ENCODE assay signal across 20 cellular contexts in genomic region chr17:28170771-28171170, GRCh38.
A peak's percentile ranks its signal among the peaks of the same experiment; 100 is the strongest.
DNase-seq lines count a peak whose midpoint lies in the region; ATAC-seq, FAIRE-seq and TF ChIP-seq lines count a peak whose summit lies in the region.
"Had no signal": no experiment of that assay in that cellular context is flagged by ENCODE, and none has a peak within 500 bp of the region (broad histone marks: within the 10 kb centered on the region; RNA-seq: fewer than 3 reads in every experiment).

No MANE protein-coding gene starts in this region.

- H3K4me1 ChIP-seq in GM23248 (ENCODE audit: insufficient read depth) (peaks cover 27% of the 10 kb centered on the region), SJSA1 (replicated peaks) (peaks cover 45% of the 10 kb centered on the region), H1 (replicated peaks in 1 of 4; ENCODE audit: control insufficient read depth in 3 of 4, insufficient read depth in 4 of 4, low read length in 3 of 4) (peaks cover 4 to 26% (median 19%) of the 10 kb centered on the region in 4 experiments; a peak in 5 of 7 replicates)

- H3K79me1 ChIP-seq in H1 (ENCODE audit: low read depth, low read length): no peaks in the 10 kb centered on the region

- no peaks in the 10 kb centered on the region for H3K9me3 ChIP-seq in GM23248 (ENCODE audit: low read depth)
- H3K9me3 ChIP-seq in SJSA1 (replicated peaks): no peaks in the 10 kb centered on the region
- H3K9me3 ChIP-seq in H1 (ENCODE audit: insufficient read depth in 2 of 2, low read depth in 1 of 2, low read length in 1 of 2): no peaks in the 10 kb centered on the region

- no peaks in the 10 kb centered on the region for H3K23me2 ChIP-seq in H1 (ENCODE audit: low read depth, low read length)

- H2BK15ac ChIP-seq in H1 (ENCODE audit: low read length): no peak overlapping the region

- H2BK12ac ChIP-seq in H1 (ENCODE audit: low read depth, low read length): no peak overlapping the region

- H3K9ac ChIP-seq in GM23248: no peak overlapping the region
- H3K9ac ChIP-seq in H1 (replicated peaks in 1 of 4; ENCODE audit: extremely low read depth in 1 of 4, low read depth in 3 of 4, low read length in 3 of 4): no peak overlapping the region

- no peak overlapping the region for H4K8ac ChIP-seq in H1 (ENCODE audit: extremely low read depth, insufficient read depth, low read length)

- TF ChIP-seq POLR2A in H1 (IDR thresholded peaks at IDR 0.05; ENCODE audit: control extremely low read depth in 1 of 2, low read depth in 2 of 2, low read length in 2 of 2): no peak

- H3K4me3 Mint-ChIP-seq in osteocyte (ENCODE audit: unreplicated experiment): no peak overlapping the region
- H3K4me3 Mint-ChIP-seq: B cell; CD8-positive, alpha-beta memory T cell had no signal

- H4K5ac ChIP-seq in H1 (ENCODE audit: insufficient read length, low read depth, low read length): no peak overlapping the region

- DNase-seq in GM23248: peak; percentile 13
- DNase-seq in SJSA1 (ENCODE audit: low read depth in 1 of 2, low spot score in 2 of 2): peak in 1 of 2 experiments; percentile 34
- DNase-seq in H1 (ENCODE audit: low read depth in 1 of 2, low spot score in 2 of 2): no peak
- no peak for DNase-seq in osteocyte (ENCODE audit: extremely low spot score, unreplicated experiment)
- DNase-seq in NCI-H748 (lab: John Stamatoyannopoulos, UW; ENCODE audit: unreplicated experiment): no peak
- DNase-seq in foreskin melanocyte: no peak
- DNase-seq: CD8-positive, alpha-beta memory T cell; DND-41; KBM-7; NCI-H1048; NCI-H146; NCI-H2107; NCI-H226; NCI-H526 treated with DMSO at 0.1 percent for 48 hours; NK-92 treated with Interleukin-12 subunit alpha and Interleukin-12 subunit beta, amount 100 ng/mL, for 24 hours; PC-3 had no signal

- H3K27ac ChIP-seq in GM23248 (0 out of 2 replicates have a peak overlapping the region, but pooled peaks have one; percentile 8), SJSA1 (peak overlapping the region; percentile 75), H1 (ENCODE audit: low read depth, low read length) (0 out of 2 replicates have a peak overlapping the region, but pooled peaks have one; percentile 33)

- H3K4me2 ChIP-seq in GM23248 (ENCODE audit: unreplicated experiment) (peak overlapping the region; percentile 16), H1 (ENCODE audit: insufficient read depth in 1 of 2, low read depth in 2 of 2, low read length in 2 of 2) (no peak overlapping the region)

- peaks cover 19% of the 10 kb centered on the region; the same call in 1 of the 2 replicates for H3K36me3 ChIP-seq in GM23248 (ENCODE audit: low read depth)
- peaks cover 43% of the 10 kb centered on the region for H3K36me3 ChIP-seq in SJSA1
- peaks cover 3 to 10% (median 8%) of the 10 kb centered on the region in 4 experiments; a peak in 3 of 8 replicates for H3K36me3 ChIP-seq in H1 (ENCODE audit: control insufficient read depth in 2 of 4, insufficient read depth in 4 of 4, low read length in 3 of 4)

- H4K91ac ChIP-seq in H1 (replicated peaks; ENCODE audit: insufficient read length, low read length): no peak overlapping the region

- FAIRE-seq in H1 (lab: Jason Lieb, UNC): peak; percentile 7
- FAIRE-seq: H54 had no signal

- no peak overlapping the region for H3K56ac ChIP-seq in H1 (replicated peaks; ENCODE audit: insufficient read length, low read depth, low read length)

- peaks cover 14% of the 10 kb centered on the region; the same call in 1 of the 2 replicates for H3F3A ChIP-seq in GM23248 (ENCODE audit: insufficient read depth)

- H3K79me2 ChIP-seq in GM23248 (ENCODE audit: insufficient read depth): no peaks in the 10 kb centered on the region
- H3K79me2 ChIP-seq in H1 (ENCODE audit: control insufficient read depth in 1 of 2, insufficient read depth in 2 of 2, low read length in 2 of 2): no peaks in the 10 kb centered on the region

- H2BK20ac ChIP-seq in H1 (ENCODE audit: low read length): no peak overlapping the region

- no peak overlapping the region for H3K18ac ChIP-seq in H1 (ENCODE audit: extremely low read depth, low read length)

- in situ Hi-C loops in GM23248 (cut with MboI): no loop called here

- no peaks in the 10 kb centered on the region for H3K27me3 ChIP-seq in GM23248 (replicated peaks; ENCODE audit: insufficient read depth)
- H3K27me3 ChIP-seq in SJSA1 (replicated peaks): no peaks in the 10 kb centered on the region
- no peaks in the 10 kb centered on the region for H3K27me3 ChIP-seq in H1 (replicated peaks in 1 of 4; ENCODE audit: control insufficient read depth in 3 of 4, extremely low read depth in 1 of 4, insufficient read depth in 3 of 4, low read length in 3 of 4)

- peak overlapping the region; percentile 56 for H3K27ac Mint-ChIP-seq in osteocyte (ENCODE audit: unreplicated experiment)
- H3K27ac Mint-ChIP-seq: B cell had no signal

- H3K9me2 ChIP-seq in GM23248 (ENCODE audit: insufficient read depth): no peaks in the 10 kb centered on the region

- H4K20me1 ChIP-seq in GM23248 (ENCODE audit: insufficient read depth) (no peaks in the 10 kb centered on the region), H1 (replicated peaks in 1 of 2; ENCODE audit: control insufficient read depth in 1 of 2, insufficient read depth in 2 of 2, low read length in 2 of 2) (no peaks in the 10 kb centered on the region)

- no peak overlapping the region for H2AK5ac ChIP-seq in H1 (ENCODE audit: low read depth, low read length)

- no peak for TF ChIP-seq EP300 in H1 (IDR thresholded peaks at IDR 0.05; ENCODE audit: borderline replicate concordance in 1 of 2, low read depth in 2 of 2, low read length in 2 of 2)

- no peak for TF ChIP-seq CTCF in H1 (IDR thresholded peaks at IDR 0.05; ENCODE audit: control extremely low read depth in 1 of 3, insufficient read depth in 1 of 3, low read depth in 1 of 3, low read length in 3 of 3)
- TF ChIP-seq CTCF in osteocyte (IDR thresholded peaks at IDR 0.05): no peak

- CTCF ChIA-PET in H1 (lab: Charles Lee; ENCODE audit: partially characterized antibody): interaction anchor here (1.1 kb wide), 1 partner anchor 62 kb away, joined by 4 read pairs; no protein-coding TSS in a partner anchor

- POLR2A ChIA-PET in H1 (lab: Charles Lee; ENCODE audit: partially characterized antibody): interaction anchor here (3.1 kb wide), 1 partner anchor 14 kb away, joined by 11 read pairs; no protein-coding TSS in a partner anchor

- no peak overlapping the region for H2BK120ac ChIP-seq in H1 (replicated peaks; ENCODE audit: low read depth, low read length)

- H3K4ac ChIP-seq in H1 (replicated peaks; ENCODE audit: insufficient read length, low read depth, low read length): no peak overlapping the region

- H3K9me3 Mint-ChIP-seq in osteocyte (ENCODE audit: unreplicated experiment): no peaks in the 10 kb centered on the region
- H3K9me3 Mint-ChIP-seq: CD8-positive, alpha-beta memory T cell had no signal

- no peak overlapping the region for H3K14ac ChIP-seq in H1 (ENCODE audit: insufficient read length)

- H3K4me3 ChIP-seq in GM23248 (no peak overlapping the region), SJSA1 (no peak overlapping the region), H1 (ENCODE audit: extremely low read depth in 1 of 4, insufficient read depth in 2 of 4, low read depth in 3 of 4, low read length in 4 of 4) (no peak overlapping the region)

- peaks cover 33% of the 10 kb centered on the region for H3K36me3 Mint-ChIP-seq in osteocyte (ENCODE audit: unreplicated experiment)

- H2BK5ac ChIP-seq in H1 (ENCODE audit: low read depth, low read length): no peak overlapping the region

- no peak for ATAC-seq in HG03378 (IDR thresholded peaks at IDR 0.05; ENCODE audit: unreplicated experiment)
- ATAC-seq: PC-3, SK-N-SH treated with all-trans-retinoic acid at 6 μM for 48 hours had no signal

- H3K27me3 Mint-ChIP-seq in osteocyte (ENCODE audit: unreplicated experiment): no peaks in the 10 kb centered on the region
- H3K27me3 Mint-ChIP-seq: B cell; CD8-positive, alpha-beta memory T cell had no signal

- H3K23ac ChIP-seq in H1 (ENCODE audit: insufficient read length): no peak overlapping the region

- H2AFZ ChIP-seq in GM23248 (no peak overlapping the region), H1 (ENCODE audit: low read length) (no peak overlapping the region)

- no peak for TF ChIP-seq RAD21 in H1 (IDR thresholded peaks at IDR 0.05 in 1 of 2, conservative IDR thresholded peaks at IDR 0.05 in 1 of 2; ENCODE audit: low read depth in 2 of 2, low read length in 2 of 2)

- peaks cover 49% of the 10 kb centered on the region for H3K4me1 Mint-ChIP-seq in osteocyte (ENCODE audit: unreplicated experiment)

TF ChIP-seq in H1, 55 proteins besides CTCF, POLR2A, EP300 and RAD21 (continues in another document):
- TF ChIP-seq SIRT6 (IDR thresholded peaks at IDR 0.05; ENCODE audit: low read length): no peak
- TF ChIP-seq ZNF274 (IDR thresholded peaks at IDR 0.05; ENCODE audit: borderline replicate concordance, extremely low read depth, low read length): no peak
- TF ChIP-seq TAF7 (optimal IDR thresholded peaks at IDR 0.05; ENCODE audit: borderline replicate concordance, low read depth, low read length): no peak
- no peak for TF ChIP-seq SP4 (IDR thresholded peaks at IDR 0.05; ENCODE audit: low read length)
- no peak for TF ChIP-seq NANOG (IDR thresholded peaks at IDR 0.05; ENCODE audit: insufficient read depth, low read depth, low read length, poor library complexity, severe bottlenecking)
- no peak for TF ChIP-seq CEBPB (IDR thresholded peaks at IDR 0.05; ENCODE audit: low read depth, low read length)
- TF ChIP-seq HDAC2 (IDR thresholded peaks at IDR 0.05; ENCODE audit: borderline replicate concordance in 1 of 2, low read depth in 2 of 2, low read length in 2 of 2): no peak
- no peak for TF ChIP-seq JUN (IDR thresholded peaks at IDR 0.05; ENCODE audit: low read depth, low read length)
- no peak for TF ChIP-seq ATF3 (IDR thresholded peaks at IDR 0.05; ENCODE audit: insufficient read depth, low read depth, low read length)
- no peak for TF ChIP-seq E2F6 (IDR thresholded peaks at IDR 0.05)
- no peak for TF ChIP-seq USF2 (IDR thresholded peaks at IDR 0.05; ENCODE audit: low read length)

Comparison
In these comparisons a context has a peak if more than half of its experiments do, and no peak if none do; other contexts are left out.
1. H3K27ac ChIP-seq: peak in every context shown above with its lines; median percentile 75 in SJSA1; 33 in H1; 8 in GM23248.